In genomic region chr3:120402257-120402656, GRCh38 we compare ENCODE assay signal across 7 cellular contexts. TPM values are rescaled to one million over a fixed set of nuclear protein-coding genes. Genes with fewer than 3 reads are reported as not detected.
"Had no signal": no experiment of that assay in that cellular context is flagged by ENCODE, and none has a peak within 500 bp of the region (broad histone marks: within the 10 kb centered on the region; RNA-seq: fewer than 3 reads in every experiment).

No MANE protein-coding gene starts in this region.

- ATAC-seq: GM23338, HepG2 had no signal

- H3K9me3 Mint-ChIP-seq: GM23338, H9, IgD-negative memory B cell had no signal

- H3K27ac Mint-ChIP-seq: GM23338, H9, IgD-negative memory B cell had no signal

- H3K4me2 ChIP-seq: GM23338 had no signal

- H2AFZ ChIP-seq: GM23338 had no signal

- DNase-seq: H9, HCEC 1CT, KBM-7 had no signal

- H3K36me3 Mint-ChIP-seq: IgD-negative memory B cell had no signal

- H3K27ac ChIP-seq: HL-60 had no signal

- H3K4me3 Mint-ChIP-seq: GM23338, H9, IgD-negative memory B cell had no signal

- H3K4me1 Mint-ChIP-seq: GM23338, H9 had no signal

- H3K4me3 ChIP-seq: GM23338 had no signal

RNA-seq across cellular contexts. Expression of gene FSTL1, which starts 48.5 kb away (rescaled TPM):
- polyA plus RNA-seq: IgD-negative memory B cell had no signal
